Comparison of ENCODE assay signal across 9 cellular contexts in the genomic region with DNA sequence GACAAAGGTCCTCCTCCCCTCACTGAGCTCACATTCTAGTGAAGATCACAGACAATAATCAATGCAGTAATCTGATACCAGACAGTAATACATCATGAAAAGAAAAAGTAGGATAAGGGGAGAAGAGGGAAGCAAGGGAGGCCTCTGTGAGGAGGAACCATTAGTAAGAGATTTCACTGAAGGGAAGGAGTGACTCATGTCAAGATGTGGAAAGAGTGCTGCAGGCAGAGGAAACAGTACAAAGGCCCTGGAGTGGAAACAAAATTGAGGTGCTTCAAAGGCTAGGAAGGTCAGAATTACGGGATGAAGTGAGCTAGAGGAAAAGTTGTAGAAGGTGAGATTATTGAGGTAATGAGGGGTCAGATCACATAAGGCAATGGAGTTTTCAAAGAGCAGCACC. TPM values are rescaled to one million over a fixed set of nuclear protein-coding genes. Genes with fewer than 3 reads are reported as not detected.
DNase-seq lines count a peak whose midpoint lies in the region; ATAC-seq and TF ChIP-seq lines count a peak whose summit lies in the region.
"Had no signal": no experiment of that assay in that cellular context is flagged by ENCODE, and none has a peak within 500 bp of the region (broad histone marks: within the 10 kb centered on the region; RNA-seq: fewer than 3 reads in every experiment).

No MANE protein-coding gene starts in this region.

- intact Hi-C loops in CD4-positive, alpha-beta T cell (cut with DNase I, micrococcal nuclease), result no loop called here
- intact Hi-C loops in gastrocnemius medialis (cut with DNase I; ENCODE audit: low total_unique reads), result no loop called here

- peaks cover 28% of the 10 kb centered on the region for H3K4me1 Mint-ChIP-seq in CD4-positive, alpha-beta T cell (ENCODE audit: low read depth)

- no peak overlapping the region for H3K4me3 Mint-ChIP-seq in CD4-positive, alpha-beta T cell

- H3K4me3 ChIP-seq in adipocyte (ENCODE audit: low read length) (no peak overlapping the region), gastrocnemius medialis (no peak overlapping the region)

- H3K36me3 ChIP-seq in adipocyte (ENCODE audit: control insufficient read depth, insufficient read depth, low read length, severe bottlenecking) (no peaks in the 10 kb centered on the region), gastrocnemius medialis (no peaks in the 10 kb centered on the region)

- H3K4me1 ChIP-seq in adipocyte (ENCODE audit: control insufficient read depth, insufficient read depth, low read length) (peaks cover 29% of the 10 kb centered on the region), gastrocnemius medialis (no peaks in the 10 kb centered on the region)

- no peaks in the 10 kb centered on the region for H3K9me3 Mint-ChIP-seq in CD4-positive, alpha-beta T cell

- peaks cover 66% of the 10 kb centered on the region for H3K36me3 Mint-ChIP-seq in CD4-positive, alpha-beta T cell (ENCODE audit: low read depth)

- TF ChIP-seq CTCF in CD4-positive, alpha-beta T cell (IDR thresholded peaks at IDR 0.05), result no peak
- no peak for TF ChIP-seq CTCF in gastrocnemius medialis (IDR thresholded peaks at IDR 0.05 in 4 of 5, conservative IDR thresholded peaks at IDR 0.05 in 1 of 5)

- POLR2A ChIA-PET in CD4-positive, alpha-beta T cell (lab: Charles Lee), result interaction anchor here (1.0 to 1.4 kb wide), 3 partner anchors 9 to 93 kb away, joined by 3 to 8 read pairs (median 5); a partner anchor contains a TSS

- ATAC-seq in CD4-positive, alpha-beta T cell (ENCODE audit: poor library complexity), result peak; percentile 43
- ATAC-seq in gastrocnemius medialis (no peak), GM18861 (IDR thresholded peaks at IDR 0.05; ENCODE audit: unreplicated experiment) (no peak)

- no peak for TF ChIP-seq POLR2A in gastrocnemius medialis (IDR thresholded peaks at IDR 0.05)

- H3K27me3 Mint-ChIP-seq in CD4-positive, alpha-beta T cell, result no peaks in the 10 kb centered on the region

- in situ Hi-C loops in gastrocnemius medialis (cut with MboI; ENCODE audit: low sequenced_read_pairs in 4 of 4), result no loop called here

- no peaks in the 10 kb centered on the region for H3K9me3 ChIP-seq in CD4-positive, alpha-beta T cell (ENCODE audit: control insufficient read depth, low read length)
- H3K9me3 ChIP-seq in adipocyte (ENCODE audit: control insufficient read depth, low read length) (no peaks in the 10 kb centered on the region), gastrocnemius medialis (no peaks in the 10 kb centered on the region)

- no peak overlapping the region for H3K9ac ChIP-seq in adipocyte (ENCODE audit: low read length)

- peak overlapping the region; percentile 16 for H3K27ac Mint-ChIP-seq in CD4-positive, alpha-beta T cell

- H3K27ac ChIP-seq in CD4-positive, alpha-beta T cell (ENCODE audit: low read depth, low read length), result no peak overlapping the region
- no peak overlapping the region for H3K27ac ChIP-seq in gastrocnemius medialis

- no peaks in the 10 kb centered on the region for H3K27me3 ChIP-seq in CD4-positive, alpha-beta T cell (ENCODE audit: control insufficient read depth, insufficient read depth, low read length)
- H3K27me3 ChIP-seq in adipocyte (replicated peaks; ENCODE audit: control insufficient read depth, insufficient read depth, low read length) (no peaks in the 10 kb centered on the region), gastrocnemius medialis (no peaks in the 10 kb centered on the region)

- CTCF ChIA-PET in CD4-positive, alpha-beta T cell (lab: Charles Lee), result interaction anchor here (1.0 kb wide), 1 partner anchor 93 kb away, joined by 3 read pairs; no protein-coding TSS in a partner anchor

- DNase-seq in CD4-positive, alpha-beta T cell, result no peak
- DNase-seq in LHCN-M2 (ENCODE audit: low read depth) (peak; percentile 33), adipocyte (ENCODE audit: low read depth) (peak; percentile 75), medulla oblongata (ENCODE audit: extremely low spot score) (peak; percentile 42), gastrocnemius medialis (no peak), HT-29 (ENCODE audit: low spot score) (no peak), cortex of kidney (lab: John Stamatoyannopoulos, UW) (no peak)
- DNase-seq: activated CD8-positive, alpha-beta memory T cell treated with anti-CD3 and anti-CD28 coated beads for 24 hours had no signal

RNA-seq across cellular contexts. Expression of a gene that starts 38.1 kb away (rescaled TPM):
- total RNA-seq in CD4-positive, alpha-beta T cell, result 10 to 100 TPM; 32.0 to 32.8 TPM
- total RNA-seq in LHCN-M2 (2014; rRNA removed), result 36.4 and 51.8 TPM in 2 replicates
- 19.9 TPM for polyA plus RNA-seq in LHCN-M2 (2012)
- 10 to 100 TPM; 20.8 to 31.1 (median 28.9) TPM for total RNA-seq in gastrocnemius medialis
- 17.3 and 18.7 TPM in 2 replicates for total RNA-seq in HT-29 (2014; rRNA removed; shearing (Covaris generic))

RNA-seq across cellular contexts. Expression of a gene that starts 39.5 kb away (rescaled TPM):
- 1 to 10 TPM; 8.3 to 9.1 TPM for total RNA-seq in CD4-positive, alpha-beta T cell
- not detected in 2 replicates for total RNA-seq in LHCN-M2 (2014; rRNA removed)
- polyA plus RNA-seq in LHCN-M2 (2012), result not detected
- total RNA-seq in gastrocnemius medialis, result 1 to 10 TPM in 1 of 4 donors, under 1 TPM in 3; 0.15 to 1.3 (median 0.72) TPM
- 2.5 and 3.8 TPM in 2 replicates for total RNA-seq in HT-29 (2014; rRNA removed; shearing (Covaris generic))

Comparison
In these comparisons a context has a peak if more than half of its experiments do, and no peak if none do; other contexts are left out.
1. DNase-seq: peak in LHCN-M2 (single experiment), adipocyte (single experiment) and medulla oblongata (single experiment); none in CD4-positive, alpha-beta T cell (0 of 10), gastrocnemius medialis (0 of 2), HT-29 (single experiment) and cortex of kidney (single experiment).